In the genomic region with DNA sequence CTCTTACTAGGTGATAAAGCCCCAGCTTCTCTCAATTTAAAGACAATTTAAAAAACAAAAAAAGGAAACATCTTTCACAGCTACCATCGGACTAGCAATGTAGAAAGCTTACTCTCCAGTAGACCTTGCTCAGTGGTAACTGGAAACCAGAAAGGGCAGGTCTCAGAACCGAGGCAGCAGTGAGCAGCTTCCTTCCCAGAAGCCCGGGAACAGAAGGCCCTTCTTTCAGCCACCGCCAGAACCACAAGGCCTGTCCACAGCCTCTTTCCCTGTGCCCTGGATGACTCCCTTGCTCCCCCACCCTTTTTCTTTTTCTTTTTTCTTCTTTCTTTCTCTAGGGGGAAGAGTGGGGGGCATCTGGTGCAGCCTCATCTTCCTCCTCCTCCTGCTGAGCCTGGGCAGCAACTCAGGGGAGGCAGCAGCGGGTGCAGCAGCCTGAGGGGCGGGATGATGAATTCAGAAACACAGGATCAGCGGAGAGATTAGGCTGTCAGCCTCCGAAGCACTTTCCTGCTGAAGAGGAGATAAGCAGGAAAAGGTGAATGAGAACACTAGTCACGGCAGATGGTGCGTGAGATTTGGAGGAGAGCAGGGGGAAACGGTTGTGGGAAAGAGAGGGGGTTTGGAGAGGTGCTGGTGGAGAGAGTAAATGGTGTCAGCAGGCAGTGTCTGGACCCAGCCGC, we compare ENCODE assay signal across 30 cellular contexts.
DNase-seq lines count a peak whose midpoint lies in the region; ATAC-seq, FAIRE-seq and TF ChIP-seq lines count a peak whose summit lies in the region.
"Had no signal": no experiment of that assay in that cellular context is flagged by ENCODE, and none has a peak within 500 bp of the region (broad histone marks: within the 10 kb centered on the region; RNA-seq: fewer than 3 reads in every experiment).

No MANE protein-coding gene starts in this region.

- no peaks in the 10 kb centered on the region for H3K9me1 ChIP-seq in K562 (ENCODE audit: control insufficient read depth, insufficient read depth, low read length)

- H3K27ac ChIP-seq in cardiac muscle cell (peak overlapping the region; percentile 7), K562 (ENCODE audit: extremely low read depth, low read depth, low read length) (peak overlapping the region; percentile 4; the same call in 2 of the 3 replicates), parathyroid adenoma (no peak overlapping the region), Karpas-422 (ENCODE audit: low read length) (no peak overlapping the region)
- H3K27ac ChIP-seq: foreskin keratinocyte, KMS-11, RWPE1, upper lobe of left lung had no signal

- H3K9me2 ChIP-seq in Karpas-422 (replicated peaks; ENCODE audit: insufficient read depth, low read length) = no peaks in the 10 kb centered on the region

- H3K36me3 ChIP-seq in cardiac muscle cell (no peaks in the 10 kb centered on the region), K562 (ENCODE audit: control insufficient read depth, insufficient read depth, low read length) (no peaks in the 10 kb centered on the region), parathyroid adenoma (ENCODE audit: control insufficient read depth, insufficient read depth, low read length) (no peaks in the 10 kb centered on the region), Karpas-422 (ENCODE audit: insufficient read depth, low read length) (no peaks in the 10 kb centered on the region; the same call in 1 of the 2 replicates)
- H3K36me3 ChIP-seq: upper lobe of left lung had no signal

- WGBS in K562 (ENCODE audit: insufficient coverage, low coverage, missing lambda C conversion rate) = 3% methylated on average over 12 of the region's 12 CpGs

- H4K20me1 ChIP-seq in K562 (replicated peaks; ENCODE audit: control insufficient read depth, insufficient read depth, low read length) (no peaks in the 10 kb centered on the region), Karpas-422 (ENCODE audit: insufficient read depth, low read depth, low read length) (no peaks in the 10 kb centered on the region)

- in situ Hi-C loops in K562 (cut with MboI) = no loop called here

- H3K4me2 ChIP-seq in K562 (ENCODE audit: insufficient read depth, low read length) (peak overlapping the region; percentile 59), parathyroid adenoma (ENCODE audit: low read length) (no peak overlapping the region), Karpas-422 (ENCODE audit: low read depth, low read length, poor library complexity, severe bottlenecking) (no peak overlapping the region)
- H3K4me2 ChIP-seq: KMS-11 had no signal

- peak overlapping the region; percentile 81 for H2AFZ ChIP-seq in K562 (ENCODE audit: low read depth, low read length)
- peak overlapping the region; percentile 39 for H2AFZ ChIP-seq in parathyroid adenoma
- no peak overlapping the region for H2AFZ ChIP-seq in Karpas-422 (ENCODE audit: low read length)

- no peak for TF ChIP-seq CTCF in cardiac muscle cell (IDR thresholded peaks at IDR 0.05; ENCODE audit: low read depth, low read length)
- TF ChIP-seq CTCF in K562 (IDR thresholded peaks at IDR 0.05 in 2 of 3, conservative IDR thresholded peaks at IDR 0.05 in 1 of 3; ENCODE audit: insufficient read depth in 2 of 3, low read depth in 1 of 3, low read length in 3 of 3) = no peak
- TF ChIP-seq CTCF in parathyroid adenoma (IDR thresholded peaks at IDR 0.05) = no peak

- no TSS peak for BruUV-seq in K562 (replicated peaks; lab: Mats Ljungman, UMichigan)

- peak in 1 of 2 donors; percentile 13 for DNase-seq in cardiac muscle cell (ENCODE audit: low read depth in 1 of 2, low spot score in 1 of 2)
- DNase-seq in left ventricle myocardium superior = no peak
- DNase-seq in NCI-H510A (lab: John Stamatoyannopoulos, UW) = peak; percentile 3
- peak; percentile 26 to 91 (median 56) for DNase-seq in K562 (ENCODE audit: extremely low read depth in 1 of 4, low spot score in 3 of 4)
- no peak for DNase-seq in NCI-H146 treated with DMSO at 0.1 percent for 48 hours (lab: John Stamatoyannopoulos, UW; ENCODE audit: unreplicated experiment)
- no peak for DNase-seq in epidermal melanocyte (ENCODE audit: insufficient read length, low spot score)
- no peak for DNase-seq in Karpas-422
- DNase-seq: activated CD4-positive, alpha-beta memory T cell treated with anti-CD3 and anti-CD28 coated beads, Interleukin-2, amount 10 ng/mL, durations not matched to agents 7 days and 5 days; activated CD4-positive, alpha-beta T cell treated with anti-CD3 and anti-CD28 coated beads for 1 hour; CD8-positive, alpha-beta T cell; effector CD8-positive, alpha-beta T cell; foreskin keratinocyte; HFFc6; kidney glomerular epithelial cell; NCI-H1694; NCI-H526; stimulated activated CD4-positive, alpha-beta T cell treated with anti-CD3 and anti-CD28 coated beads, Interleukin-4, amount 100 ng/mL, for 4 hours; stimulated activated naive B cell treated with anti-CD40 and anti-IgM and Interleukin-4, amounts not matched to agents 10 μg/mL and 1 μg/mL and 100 μg/mL, for 72 hours; T-helper 1 cell; upper lobe of left lung had no signal

- TF ChIP-seq RAD21 in K562 (CRISPR knock-in tag; conservative IDR thresholded peaks at IDR 0.05 in 1 of 2, IDR thresholded peaks at IDR 0.05 in 1 of 2) = no peak

- no peaks in the 10 kb centered on the region for H3K27me3 ChIP-seq in cardiac muscle cell
- H3K27me3 ChIP-seq in K562 (ENCODE audit: control insufficient read depth in 2 of 2, insufficient read depth in 2 of 2, low read length in 2 of 2) = no peaks in the 10 kb centered on the region
- no peaks in the 10 kb centered on the region for H3K27me3 ChIP-seq in parathyroid adenoma (ENCODE audit: control insufficient read depth, insufficient read depth, low read length)
- H3K27me3 ChIP-seq in Karpas-422 (ENCODE audit: low read length) = no peaks in the 10 kb centered on the region
- H3K27me3 ChIP-seq: upper lobe of left lung had no signal

- peaks cover 14% of the 10 kb centered on the region for H3K4me1 ChIP-seq in cardiac muscle cell (ENCODE audit: low read depth)
- peaks cover 13 to 16% of the 10 kb centered on the region in 2 experiments; a peak in 4 of 5 replicates for H3K4me1 ChIP-seq in K562 (replicated peaks in 1 of 2; ENCODE audit: control insufficient read depth in 2 of 2, insufficient read depth in 2 of 2, low read length in 2 of 2)
- H3K4me1 ChIP-seq in parathyroid adenoma = no peaks in the 10 kb centered on the region
- H3K4me1 ChIP-seq in Karpas-422 (ENCODE audit: low read length) = no peaks in the 10 kb centered on the region
- H3K4me1 ChIP-seq: foreskin keratinocyte, upper lobe of left lung had no signal

- H3K9me3 ChIP-seq in cardiac muscle cell (ENCODE audit: low read depth) (no peaks in the 10 kb centered on the region), K562 (replicated peaks; ENCODE audit: control insufficient read depth, insufficient read depth, low read depth, low read length) (peaks cover 10% of the 10 kb centered on the region), parathyroid adenoma (ENCODE audit: control insufficient read depth, low read length) (no peaks in the 10 kb centered on the region), Karpas-422 (ENCODE audit: low read length) (no peaks in the 10 kb centered on the region)
- H3K9me3 ChIP-seq: upper lobe of left lung had no signal

- CTCF ChIA-PET in K562 (lab: Yijun Ruan, JAX; ENCODE audit: low intra/inter-chr PET ratio) = no interaction called here

- TF ChIP-seq EP300 in K562 (IDR thresholded peaks at IDR 0.05; ENCODE audit: low read length) = peak; percentile 90

- H3K9ac ChIP-seq in K562 (ENCODE audit: insufficient read depth in 1 of 2, low read depth in 2 of 2, low read length in 2 of 2) (peak overlapping the region; percentile 25 to 84; a peak in 3 of 4 replicates), parathyroid adenoma (no peak overlapping the region), Karpas-422 (ENCODE audit: low read length) (no peak overlapping the region)
- H3K9ac ChIP-seq: KMS-11 had no signal

- H3K79me2 ChIP-seq in K562 (ENCODE audit: control insufficient read depth, insufficient read depth, low read length) (no peaks in the 10 kb centered on the region), parathyroid adenoma (no peaks in the 10 kb centered on the region), Karpas-422 (ENCODE audit: low read length) (no peaks in the 10 kb centered on the region)

- no peak for TF ChIP-seq POLR2A in K562 (conservative IDR thresholded peaks at IDR 0.05)

- POLR2A ChIA-PET in K562 (lab: Yijun Ruan, JAX) = no interaction called here

- intact Hi-C loops in left ventricle myocardium superior (cut with micrococcal nuclease) = no loop called here
- intact Hi-C loops in K562 (cut with micrococcal nuclease) = no loop called here

- ATAC-seq in left ventricle myocardium superior = no peak
- ATAC-seq in K562 = peak; percentile 82
- ATAC-seq: activated naive CD4-positive, alpha-beta T cell treated with anti-CD3 and anti-CD28 coated beads, Interleukin-2, amount 50 U/mL, for 72 hours; activated T-helper 17 cell treated with anti-CD3 and anti-CD28 coated beads, Interleukin-2, amount 50 U/mL, for 72 hours; CD8-positive, alpha-beta T cell; esophagus mucosa; foreskin keratinocyte had no signal

- H3K4me3 ChIP-seq in cardiac muscle cell (no peak overlapping the region), K562 (no peak overlapping the region), parathyroid adenoma (ENCODE audit: low read depth, low read length) (no peak overlapping the region), Karpas-422 (ENCODE audit: low read length) (no peak overlapping the region)
- H3K4me3 ChIP-seq: upper lobe of left lung had no signal

- peak; percentile 77 for FAIRE-seq in K562 (lab: Jason Lieb, UNC)
- FAIRE-seq: bronchial epithelial cell, colon, GM18507, HTR-8/SVneo had no signal

TF ChIP-seq in K562, 482 proteins besides CTCF, POLR2A, EP300 and RAD21 (continues in another document):
- TF ChIP-seq PHTF2 (CRISPR knock-in tag; IDR thresholded peaks at IDR 0.05) = no peak
- no peak for TF ChIP-seq ZC3H8 (IDR thresholded peaks at IDR 0.05)
- no peak for TF ChIP-seq ZFP36 (IDR thresholded peaks at IDR 0.05; ENCODE audit: low read depth, low read length, partially characterized antibody)
- no peak for TF ChIP-seq CAMTA2 (CRISPR knock-in tag; conservative IDR thresholded peaks at IDR 0.05)
- no peak for TF ChIP-seq TCF15 (CRISPR knock-in tag; IDR thresholded peaks at IDR 0.05)
- TF ChIP-seq KDM4B (IDR thresholded peaks at IDR 0.05; ENCODE audit: borderline replicate concordance in 2 of 2, low read depth in 1 of 2) = no peak
- peak; percentile 26; the same call in 1 of the 2 replicates for TF ChIP-seq RUNX1 (IDR thresholded peaks at IDR 0.05; ENCODE audit: low read depth)
- no peak for TF ChIP-seq ZNF347 (CRISPR knock-in tag; IDR thresholded peaks at IDR 0.05; ENCODE audit: low read depth)
- no peak for TF ChIP-seq SAFB2 (IDR thresholded peaks at IDR 0.05; ENCODE audit: borderline replicate concordance, low read depth, low read length, severe bottlenecking)
- TF ChIP-seq NBN (IDR thresholded peaks at IDR 0.05; ENCODE audit: low read depth) = peak; percentile 56; the same call in 1 of the 2 replicates

Comparison
In these comparisons a context has a peak if more than half of its experiments do, and no peak if none do; other contexts are left out.
1. DNase-seq: peak in NCI-H510A (single experiment) and K562 (4 of 4); none in left ventricle myocardium superior (single experiment), NCI-H146 treated with DMSO at 0.1 percent for 48 hours (single experiment), epidermal melanocyte (single experiment) and Karpas-422 (single experiment).
2. H3K27ac ChIP-seq: peak in cardiac muscle cell (single experiment) and K562 (single experiment); none in parathyroid adenoma (single experiment) and Karpas-422 (single experiment).
3. H3K9ac ChIP-seq: peak in K562 (2 of 2); none in parathyroid adenoma (single experiment) and Karpas-422 (single experiment).